Comparison of ENCODE assay signal across 15 cellular contexts in the genomic region with DNA sequence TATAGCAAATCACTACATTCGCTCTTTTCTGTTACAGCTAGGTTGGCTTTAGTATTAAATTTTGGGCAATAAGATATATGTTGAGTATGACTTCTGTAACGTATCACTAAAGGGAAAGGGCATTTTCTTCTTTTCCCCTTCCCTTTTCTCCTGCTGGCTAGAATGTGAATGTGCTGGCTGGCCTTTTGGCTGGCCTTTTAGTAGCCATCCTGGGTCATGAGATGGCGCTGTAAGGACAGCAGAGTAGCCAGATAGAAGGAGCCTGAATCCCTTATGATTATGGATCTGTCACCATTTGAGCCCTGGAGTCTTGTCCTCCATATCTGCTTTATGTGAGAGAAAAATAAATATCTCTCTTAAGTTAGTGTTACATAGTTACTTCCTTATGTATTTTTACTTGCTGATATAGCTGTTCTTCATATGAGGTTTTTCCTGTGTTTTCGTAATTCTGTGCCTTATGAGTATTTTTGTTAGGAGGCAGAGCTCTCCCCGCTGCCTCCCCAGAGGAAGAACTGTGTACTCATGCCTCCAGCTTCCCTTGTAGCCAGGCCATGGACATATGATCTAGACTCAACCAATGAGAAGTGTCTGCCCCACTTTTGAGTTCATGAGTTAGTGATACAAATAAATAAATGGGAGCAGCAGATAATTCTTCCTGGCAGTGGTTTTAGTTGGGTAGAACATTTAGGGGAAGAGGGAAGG.
DNase-seq lines count a peak whose midpoint lies in the region; ATAC-seq and TF ChIP-seq lines count a peak whose summit lies in the region.
"Had no signal": no experiment of that assay in that cellular context is flagged by ENCODE, and none has a peak within 500 bp of the region (broad histone marks: within the 10 kb centered on the region; RNA-seq: fewer than 3 reads in every experiment).

No MANE protein-coding gene starts in this region.

- no peak overlapping the region for H3K27ac Mint-ChIP-seq in T-cell
- H3K27ac Mint-ChIP-seq: activated T-cell treated with anti-CD3 and anti-CD28 coated beads, Interleukin-2, amount 50 U/mL, for 72 hours; CD8-positive, alpha-beta T cell; stimulated activated effector memory CD8-positive, alpha-beta T cell treated with anti-CD3 and anti-CD28 coated beads, Interleukin-12 subunit alpha, Interleukin-12 subunit beta, amount 100 ng/mL, for 72 hours had no signal

- no peak overlapping the region for H4K8ac ChIP-seq in IMR-90 (ENCODE audit: low read depth in 2 of 2, low read length in 2 of 2)

- peaks cover 40% of the 10 kb centered on the region for H3K79me2 ChIP-seq in mammary epithelial cell (ENCODE audit: insufficient read depth, low read length)

- POLR2A ChIA-PET in BJ (lab: Charles Lee) = no interaction called here
- POLR2A ChIA-PET in IMR-90 (lab: Charles Lee; ENCODE audit: unreplicated experiment) = no interaction called here
- POLR2A ChIA-PET in T-cell (lab: Charles Lee) = no interaction called here

- no peaks in the 10 kb centered on the region for H3K9me1 ChIP-seq in IMR-90 (ENCODE audit: insufficient read depth, low read length)

- peak overlapping the region; percentile 48; the same call in 1 of the 2 replicates for H4K5ac ChIP-seq in IMR-90 (ENCODE audit: low read depth, low read length)

- no peak overlapping the region for H2BK20ac ChIP-seq in IMR-90 (ENCODE audit: low read depth, low read length)

- H3K14ac ChIP-seq in IMR-90 (replicated peaks; ENCODE audit: low read depth, low read length) = no peak overlapping the region

- H2BK15ac ChIP-seq in IMR-90 (ENCODE audit: low read depth, low read length) = no peak overlapping the region

- H3K36me3 Mint-ChIP-seq in T-cell = peaks cover 3% of the 10 kb centered on the region
- H3K36me3 Mint-ChIP-seq: CD8-positive, alpha-beta T cell; stimulated activated effector memory CD8-positive, alpha-beta T cell treated with anti-CD3 and anti-CD28 coated beads, Interleukin-12 subunit alpha, Interleukin-12 subunit beta, amount 100 ng/mL, for 72 hours had no signal

- no peak overlapping the region for H3K56ac ChIP-seq in IMR-90 (ENCODE audit: extremely low read depth, insufficient read depth, low read length)

- CTCF ChIA-PET in BJ (lab: Yijun Ruan, JAX) (interaction anchor here (0.6 kb wide), 1 partner anchor 363 kb away, joined by 3 read pairs; no protein-coding TSS in a partner anchor), IMR-90 (lab: Yijun Ruan, JAX) (interaction anchor here (0.8 to 1.2 kb wide), 2 partner anchors 13 to 16 kb away, joined by 3 read pairs; no protein-coding TSS in a partner anchor), mammary epithelial cell (lab: Charles Lee; ENCODE audit: low non-redundant PET) (interaction anchor here (0.5 to 0.6 kb wide), 2 partner anchors 206 to 399 kb away, joined by 3 to 4 read pairs; no protein-coding TSS in a partner anchor), T-cell (lab: Charles Lee) (no interaction called here)

- ATAC-seq in IMR-90 (ENCODE audit: low read depth) = no peak
- ATAC-seq in T-cell (replicated peaks in 1 of 4) = no peak
- ATAC-seq: activated T-cell treated with anti-CD3 and anti-CD28 coated beads, Interleukin-2, amount 50 U/mL, for 72 hours; CD8-positive, alpha-beta T cell; Right ventricle myocardium inferior; stimulated activated effector memory CD8-positive, alpha-beta T cell treated with anti-CD3 and anti-CD28 coated beads, Interleukin-12 subunit alpha, Interleukin-12 subunit beta, amount 100 ng/mL, for 72 hours had no signal

- no peak overlapping the region for H3K4me3 Mint-ChIP-seq in T-cell
- H3K4me3 Mint-ChIP-seq: activated T-cell treated with anti-CD3 and anti-CD28 coated beads, Interleukin-2, amount 50 U/mL, for 72 hours; CD8-positive, alpha-beta T cell; central memory CD8-positive, alpha-beta T cell; stimulated activated effector memory CD8-positive, alpha-beta T cell treated with anti-CD3 and anti-CD28 coated beads, Interleukin-12 subunit alpha, Interleukin-12 subunit beta, amount 100 ng/mL, for 72 hours had no signal

- dilution Hi-C loops in IMR-90 (cut with HindIII; ENCODE audit: low sequenced_read_pairs, unreplicated experiment) (no loop called here), mammary epithelial cell (cut with HindIII; ENCODE audit: low sequenced_read_pairs) (no loop called here)

- no peak overlapping the region for H3K4me3 ChIP-seq in BJ (ENCODE audit: low read depth, low read length)
- H3K4me3 ChIP-seq in IMR-90 (ENCODE audit: insufficient read depth, low read depth, low read length) = no peak overlapping the region
- no peak overlapping the region for H3K4me3 ChIP-seq in mammary epithelial cell (replicated peaks in 1 of 3; ENCODE audit: insufficient read depth in 1 of 3, low read depth in 2 of 3, low read length in 3 of 3)
- H3K4me3 ChIP-seq in kidney epithelial cell (ENCODE audit: low read depth, low read length) = no peak overlapping the region

- DNase-seq in BJ (ENCODE audit: low read depth) = no peak
- peak; percentile 13 for DNase-seq in IMR-90
- DNase-seq in mammary epithelial cell = no peak
- no peak for DNase-seq in kidney epithelial cell (ENCODE audit: low read depth)
- no peak for DNase-seq in T-cell
- DNase-seq in activated T-cell treated with anti-CD3 and anti-CD28 coated beads, Interleukin-2, amount 50 U/mL, for 1 hour = no peak
- no peak for DNase-seq in NCI-H2029 treated with DMSO at 0.1 percent for 48 hours (lab: John Stamatoyannopoulos, UW)
- DNase-seq in Ammon's horn (ENCODE audit: low spot score) = no peak
- DNase-seq: activated CD4-positive, CD25-positive, alpha-beta regulatory T cell; activated T-cell treated with anti-CD3 and anti-CD28 coated beads, Interleukin-2, amount 50 U/mL, for 72 hours; CD8-positive, alpha-beta T cell; occipital lobe had no signal

- H3K9me3 ChIP-seq in IMR-90 (ENCODE audit: control insufficient read depth, insufficient read depth, low read length) = no peaks in the 10 kb centered on the region
- H3K9me3 ChIP-seq in mammary epithelial cell (replicated peaks; ENCODE audit: insufficient read depth, low read length) = no peaks in the 10 kb centered on the region

- H3K4me2 ChIP-seq in IMR-90 (ENCODE audit: low read depth, low read length) (no peak overlapping the region), mammary epithelial cell (ENCODE audit: insufficient read depth, low read depth, low read length) (no peak overlapping the region)

- H3K18ac ChIP-seq in IMR-90 (ENCODE audit: low read depth, low read length) = no peak overlapping the region

- H2AFZ ChIP-seq in IMR-90 (replicated peaks; ENCODE audit: low read length, poor library complexity) (no peak overlapping the region), mammary epithelial cell (ENCODE audit: low read depth, low read length) (no peak overlapping the region)

- no peaks in the 10 kb centered on the region for H4K20me1 ChIP-seq in IMR-90 (ENCODE audit: insufficient read depth, low read length)
- H4K20me1 ChIP-seq in mammary epithelial cell (ENCODE audit: insufficient read depth, low read length) = no peaks in the 10 kb centered on the region

- H3K9me3 Mint-ChIP-seq in T-cell = no peaks in the 10 kb centered on the region
- H3K9me3 Mint-ChIP-seq: activated T-cell treated with anti-CD3 and anti-CD28 coated beads, Interleukin-2, amount 50 U/mL, for 72 hours; CD8-positive, alpha-beta T cell; central memory CD8-positive, alpha-beta T cell; stimulated activated effector memory CD8-positive, alpha-beta T cell treated with anti-CD3 and anti-CD28 coated beads, Interleukin-12 subunit alpha, Interleukin-12 subunit beta, amount 100 ng/mL, for 72 hours had no signal

- no peaks in the 10 kb centered on the region for H3K27me3 Mint-ChIP-seq in T-cell
- H3K27me3 Mint-ChIP-seq: central memory CD8-positive, alpha-beta T cell had no signal

- no peak overlapping the region for H2BK5ac ChIP-seq in IMR-90 (ENCODE audit: low read depth, low read length, poor library complexity, severe bottlenecking)

- H3K4me1 Mint-ChIP-seq in T-cell = peaks cover 7 to 11% (median 8%) of the 10 kb centered on the region in 3 donors
- H3K4me1 Mint-ChIP-seq: central memory CD8-positive, alpha-beta T cell; stimulated activated effector memory CD8-positive, alpha-beta T cell treated with anti-CD3 and anti-CD28 coated beads, Interleukin-12 subunit alpha, Interleukin-12 subunit beta, amount 100 ng/mL, for 72 hours had no signal

- TF ChIP-seq POLR2A in IMR-90 (IDR thresholded peaks at IDR 0.05; ENCODE audit: low read depth, low read length) = no peak

- H2AK5ac ChIP-seq in IMR-90 (ENCODE audit: low read depth, low read length) = no peak overlapping the region

- in situ Hi-C loops in IMR-90 (cut with MboI; ENCODE audit: low sequenced_read_pairs) = no loop called here
- in situ Hi-C loops in mammary epithelial cell (cut with MboI; ENCODE audit: low sequenced_read_pairs in 2 of 2) = no loop called here

- H3K23ac ChIP-seq in IMR-90 (ENCODE audit: low read depth, low read length) = no peak overlapping the region

- no peaks in the 10 kb centered on the region for H3K36me3 ChIP-seq in BJ (ENCODE audit: control insufficient read depth, insufficient read depth, low read length)
- no peaks in the 10 kb centered on the region for H3K36me3 ChIP-seq in IMR-90 (ENCODE audit: control insufficient read depth, insufficient read depth, low read length)
- H3K36me3 ChIP-seq in mammary epithelial cell (ENCODE audit: insufficient read depth, low read length) = no peaks in the 10 kb centered on the region
- no peaks in the 10 kb centered on the region for H3K36me3 ChIP-seq in kidney epithelial cell (ENCODE audit: control insufficient read depth, insufficient read depth, low read length)

- peak; percentile 44 for TF ChIP-seq RAD21 in IMR-90 (IDR thresholded peaks at IDR 0.05; ENCODE audit: low read length)

- no TSS peak for BruUV-seq in IMR-90 (replicated peaks; lab: Mats Ljungman, UMichigan)
- BruUV-seq in mammary epithelial cell (replicated peaks; lab: Mats Ljungman, UMichigan) = no TSS peak

- no peak overlapping the region for H3K4ac ChIP-seq in IMR-90 (ENCODE audit: low read depth, low read length)

- no peak overlapping the region for H3K9ac ChIP-seq in IMR-90 (ENCODE audit: low read depth, low read length)
- no peak overlapping the region for H3K9ac ChIP-seq in mammary epithelial cell (ENCODE audit: insufficient read depth, low read length)

- intact Hi-C loops in IMR-90 (cut with micrococcal nuclease) = no loop called here
- intact Hi-C loops in mammary epithelial cell (cut with micrococcal nuclease) = no loop called here

- TF ChIP-seq CTCF in BJ (IDR thresholded peaks at IDR 0.05; ENCODE audit: insufficient read depth, low read depth, low read length) (peak; percentile 26), IMR-90 (conservative IDR thresholded peaks at IDR 0.05; ENCODE audit: low read depth, low read length) (peak; percentile 46), mammary epithelial cell (conservative IDR thresholded peaks at IDR 0.05 in 1 of 2, IDR thresholded peaks at IDR 0.05 in 1 of 2; ENCODE audit: extremely low read depth in 1 of 2, insufficient read depth in 1 of 2, low read depth in 1 of 2, low read length in 2 of 2) (peak; percentile 23 to 29), kidney epithelial cell (IDR thresholded peaks at IDR 0.05; ENCODE audit: insufficient read depth, low read length, poor library complexity, severe bottlenecking) (peak; percentile 6)

- H3K79me1 ChIP-seq in IMR-90 (ENCODE audit: low read depth in 1 of 2, low read length in 2 of 2) = peaks cover 10 to 18% of the 10 kb centered on the region in 2 experiments; a peak in 3 of 4 replicates

- H3K27me3 ChIP-seq in BJ (ENCODE audit: control insufficient read depth, insufficient read depth, low read length) = no peaks in the 10 kb centered on the region
- no peaks in the 10 kb centered on the region for H3K27me3 ChIP-seq in IMR-90 (ENCODE audit: control insufficient read depth, insufficient read depth, low read length)
- no peaks in the 10 kb centered on the region for H3K27me3 ChIP-seq in mammary epithelial cell (ENCODE audit: insufficient read depth, low read length)
- H3K27me3 ChIP-seq in kidney epithelial cell (ENCODE audit: control insufficient read depth, insufficient read depth, low read length) = no peaks in the 10 kb centered on the region

- H3K27ac ChIP-seq in IMR-90 (ENCODE audit: insufficient read depth, low read length) (no peak overlapping the region), mammary epithelial cell (ENCODE audit: insufficient read depth, low read depth, low read length) (no peak overlapping the region)

- no CpG with 5 or more reads among the region's 5 CpGs for WGBS in IMR-90 (ENCODE audit: extremely low coverage in 2 of 2, insufficient read length in 1 of 2), 2 experiments
- WGBS in mammary epithelial cell (ENCODE audit: low coverage, missing lambda C conversion rate) = 68% methylated on average over 5 of the region's 5 CpGs

- H2AK9ac ChIP-seq in IMR-90 (replicated peaks; ENCODE audit: low read depth, low read length, poor library complexity) = no peak overlapping the region

- H2BK120ac ChIP-seq in IMR-90 (ENCODE audit: low read depth, low read length) = no peak overlapping the region

- no peaks in the 10 kb centered on the region for H3K4me1 ChIP-seq in IMR-90 (ENCODE audit: control insufficient read depth, insufficient read depth, low read length)
- H3K4me1 ChIP-seq in mammary epithelial cell (ENCODE audit: insufficient read depth, low read length) = no peaks in the 10 kb centered on the region

- no peak overlapping the region for H4K91ac ChIP-seq in IMR-90 (ENCODE audit: insufficient read depth, low read depth, low read length)

Comparison
In these comparisons a context has a peak if more than half of its experiments do, and no peak if none do; other contexts are left out.
1. CTCF ChIA-PET loops: an anchor here in BJ (0.6 kb wide), IMR-90 (0.8 to 1.2 kb wide) and mammary epithelial cell (0.5 to 0.6 kb wide); none called in T-cell.